13 cellular contexts compared by ENCODE assay signal in genomic region chr11:118845369-118845768, GRCh38. TPM values are rescaled to one million over a fixed set of nuclear protein-coding genes. Genes with fewer than 3 reads are reported as not detected.
A peak's percentile ranks its signal among the peaks of the same experiment; 100 is the strongest.
DNase-seq lines count a peak whose midpoint lies in the region; ATAC-seq, FAIRE-seq and TF ChIP-seq lines count a peak whose summit lies in the region.
"Had no signal": no experiment of that assay in that cellular context is flagged by ENCODE, and none has a peak within 500 bp of the region (broad histone marks: within the 10 kb centered on the region; RNA-seq: fewer than 3 reads in every experiment).

No MANE protein-coding gene starts in this region.

- H4K20me1 ChIP-seq in BLaER1 (no peaks in the 10 kb centered on the region), GM23248 (ENCODE audit: insufficient read depth) (no peaks in the 10 kb centered on the region)

- DNase-seq in GM23248: peak; percentile 63
- DNase-seq in activated B cell treated with CpG ODN at 0.5 μM for 24 hours: no peak
- DNase-seq in fibroblast of the aortic adventitia (ENCODE audit: low read depth): peak; percentile 25
- DNase-seq in glutamatergic neuron: no peak
- DNase-seq in pancreas: no peak
- no peak for DNase-seq in NK-92 treated with Interleukin-12 subunit alpha and Interleukin-12 subunit beta, amount 100 ng/mL, for 24 hours (lab: John Stamatoyannopoulos, UW)
- DNase-seq: effector CD8-positive, alpha-beta T cell; NCI-H146; right cardiac atrium; SHP77 had no signal

- H3K9ac ChIP-seq in BLaER1 (no peak overlapping the region), GM23248 (no peak overlapping the region)

- H3K27me3 Mint-ChIP-seq in activated B cell treated with CpG ODN at 0.5 μM for 24 hours (no peaks in the 10 kb centered on the region), glutamatergic neuron (ENCODE audit: unreplicated experiment) (no peaks in the 10 kb centered on the region)

- H3K36me3 Mint-ChIP-seq in activated B cell treated with CpG ODN at 0.5 μM for 24 hours (ENCODE audit: low read depth) (no peaks in the 10 kb centered on the region), glutamatergic neuron (ENCODE audit: unreplicated experiment) (no peaks in the 10 kb centered on the region)

- H3K4me1 Mint-ChIP-seq in activated B cell treated with CpG ODN at 0.5 μM for 24 hours (peaks cover 58% of the 10 kb centered on the region), glutamatergic neuron (ENCODE audit: low read depth, unreplicated experiment) (no peaks in the 10 kb centered on the region)

- H3K27ac ChIP-seq in BLaER1 (peak overlapping the region; percentile 14; the same call in 1 of the 2 replicates), GM23248 (no peak overlapping the region), pancreas (no peak overlapping the region)

- H2AFZ ChIP-seq in GM23248: peak overlapping the region; percentile 55; the same call in 1 of the 2 replicates

- H3K4me2 ChIP-seq in BLaER1: no peak overlapping the region
- H3K4me2 ChIP-seq in GM23248 (ENCODE audit: unreplicated experiment): peak overlapping the region; percentile 43

- CTCF ChIA-PET in activated B cell treated with CpG ODN at 0.5 μM for 24 hours (lab: Charles Lee): interaction anchor here (1.3 kb wide), 1 partner anchor 41 kb away, joined by 3 read pairs; no protein-coding TSS in a partner anchor

- H3K36me3 ChIP-seq in BLaER1: no peaks in the 10 kb centered on the region
- no peaks in the 10 kb centered on the region for H3K36me3 ChIP-seq in GM23248 (ENCODE audit: low read depth)
- no peaks in the 10 kb centered on the region for H3K36me3 ChIP-seq in pancreas

- no peaks in the 10 kb centered on the region for H3K27me3 ChIP-seq in BLaER1
- H3K27me3 ChIP-seq in GM23248 (replicated peaks; ENCODE audit: insufficient read depth): 0 out of 2 replicates have a peak, but pooled peaks cover 6% of the 10 kb centered on the region
- H3K27me3 ChIP-seq in pancreas: no peaks in the 10 kb centered on the region

- ATAC-seq in activated B cell treated with CpG ODN at 0.5 μM for 24 hours (ENCODE audit: low read depth) (no peak), pancreas (no peak), HG03342 (IDR thresholded peaks at IDR 0.05; ENCODE audit: unreplicated experiment) (no peak)
- ATAC-seq: right cardiac atrium had no signal

- in situ Hi-C loops in GM23248 (cut with MboI): no loop called here

- no peaks in the 10 kb centered on the region for H3K79me2 ChIP-seq in GM23248 (ENCODE audit: insufficient read depth)

- H3K4me1 ChIP-seq in BLaER1 (peaks cover 41% of the 10 kb centered on the region), GM23248 (ENCODE audit: insufficient read depth) (peaks cover 10% of the 10 kb centered on the region), pancreas (peaks cover 0 to 8% (median 0%) of the 10 kb centered on the region in 3 donors)

- H3K9me2 ChIP-seq in GM23248 (ENCODE audit: insufficient read depth): no peaks in the 10 kb centered on the region

- FAIRE-seq in pancreas (lab: Jason Lieb, UNC): no peak

- POLR2A ChIA-PET in activated B cell treated with CpG ODN at 0.5 μM for 24 hours (lab: Charles Lee): interaction anchor here (0.7 to 3.4 kb wide), 10 partner anchors 18 to 79 kb away, joined by 3 to 21 read pairs (median 4); partner anchors contain the start of gene DDX6

- no peak overlapping the region for H3K4me3 Mint-ChIP-seq in activated B cell treated with CpG ODN at 0.5 μM for 24 hours
- H3K4me3 Mint-ChIP-seq in glutamatergic neuron (ENCODE audit: unreplicated experiment): no peak overlapping the region

- TF ChIP-seq CTCF in activated B cell treated with CpG ODN at 0.5 μM for 24 hours (IDR thresholded peaks at IDR 0.05) (no peak), fibroblast of the aortic adventitia (IDR thresholded peaks at IDR 0.05; ENCODE audit: insufficient read depth, low read length) (no peak), glutamatergic neuron (IDR thresholded peaks at IDR 0.05; ENCODE audit: partially characterized antibody, unreplicated experiment) (no peak), pancreas (IDR thresholded peaks at IDR 0.05) (no peak)

- H3F3A ChIP-seq in GM23248 (ENCODE audit: insufficient read depth): no peaks in the 10 kb centered on the region

- peak overlapping the region; percentile 46 for H3K27ac Mint-ChIP-seq in activated B cell treated with CpG ODN at 0.5 μM for 24 hours
- no peak overlapping the region for H3K27ac Mint-ChIP-seq in glutamatergic neuron (ENCODE audit: unreplicated experiment)

- H3K9me3 Mint-ChIP-seq in activated B cell treated with CpG ODN at 0.5 μM for 24 hours: no peaks in the 10 kb centered on the region
- H3K9me3 Mint-ChIP-seq in glutamatergic neuron (ENCODE audit: unreplicated experiment): no peaks in the 10 kb centered on the region

- H3K4me3 ChIP-seq in BLaER1: no peak overlapping the region
- H3K4me3 ChIP-seq in GM23248: no peak overlapping the region
- H3K4me3 ChIP-seq in fibroblast of the aortic adventitia (ENCODE audit: low read depth, low read length): no peak overlapping the region
- no peak overlapping the region for H3K4me3 ChIP-seq in pancreas

- H3K9me3 ChIP-seq in BLaER1 (no peaks in the 10 kb centered on the region), GM23248 (ENCODE audit: low read depth) (no peaks in the 10 kb centered on the region), pancreas (no peaks in the 10 kb centered on the region)

- intact Hi-C loops in activated B cell treated with CpG ODN at 0.5 μM for 24 hours (cut with micrococcal nuclease) (no loop called here), pancreas (cut with DNase I) (no loop called here)

RNA-seq across cellular contexts. Expression of gene CXCR5, which starts 38.3 kb away (rescaled TPM):
- not detected in 2 replicates for total RNA-seq in GM23248 (2014; rRNA removed; shearing (Covaris generic))
- polyA plus RNA-seq in GM23248 (2016; fragmentation: Nextera tagmentation; extraction: Ambion mirVana) (not detected in 2 replicates), pancreas (under 1 TPM; 0.11 to 0.19 TPM)
- total RNA-seq in activated B cell treated with CpG ODN at 0.5 μM for 24 hours (198 and 199 TPM in 2 replicates), fibroblast of the aortic adventitia (ENCODE audit: low replicate concordance) (not detected in 2 replicates), glutamatergic neuron (ENCODE audit: unreplicated experiment) (not detected), pancreas (under 1 TPM; 0.06 to 0.20 (median 0.12) TPM)
- total RNA-seq: lung microvascular endothelial cell, right cardiac atrium had no signal

RNA-seq across cellular contexts. Expression of gene DDX6, which starts 54.4 kb away (rescaled TPM):
- total RNA-seq in GM23248 (2014; rRNA removed; shearing (Covaris generic)): 84.6 and 88.9 TPM in 2 replicates
- polyA plus RNA-seq in GM23248 (2016; fragmentation: Nextera tagmentation; extraction: Ambion mirVana): 20.9 and 21.3 TPM in 2 replicates
- total RNA-seq in activated B cell treated with CpG ODN at 0.5 μM for 24 hours: 263 and 297 TPM in 2 replicates
- 174 and 189 TPM in 2 replicates for total RNA-seq in fibroblast of the aortic adventitia (ENCODE audit: low replicate concordance)
- total RNA-seq in glutamatergic neuron (ENCODE audit: unreplicated experiment): 188 TPM
- 10 to 100 TPM; 38.3 to 74.2 (median 54.9) TPM for total RNA-seq in pancreas
- polyA plus RNA-seq in pancreas: 10 to 100 TPM; 16.1 to 20.8 TPM

Comparison
In these comparisons a context has a peak if more than half of its experiments do, and no peak if none do; other contexts are left out.
1. DNase-seq: peak in GM23248 (single experiment) and fibroblast of the aortic adventitia (single experiment); none in activated B cell treated with CpG ODN at 0.5 μM for 24 hours (single experiment), glutamatergic neuron (single experiment), pancreas (0 of 6) and NK-92 treated with Interleukin-12 subunit alpha and Interleukin-12 subunit beta, amount 100 ng/mL, for 24 hours (single experiment).
2. RNA of gene CXCR5, which starts 38.3 kb away (total RNA-seq): 198 to 199 TPM in activated B cell treated with CpG ODN at 0.5 μM for 24 hours; 0.06 to 0.20 TPM in pancreas, not detected in GM23248, not detected in fibroblast of the aortic adventitia and not detected in glutamatergic neuron (single experiment); every median in the first group is over 100 times any median in the second.